In genomic region chr6:68728580-68728979, GRCh38 we compare ENCODE assay signal across 28 cellular contexts.
"Had no signal": no experiment of that assay in that cellular context is flagged by ENCODE, and none has a peak within 500 bp of the region (broad histone marks: within the 10 kb centered on the region; RNA-seq: fewer than 3 reads in every experiment).

No MANE protein-coding gene starts in this region.

- H3K27ac Mint-ChIP-seq: effector memory CD8-positive, alpha-beta T cell; memory B cell; naive B cell; natural killer cell treated with Interleukin-12 subunit alpha and Interleukin-12 subunit beta and Interleukin-15 and Interleukin-18, amount 100 ng/mL, for 72 hours; neural progenitor cell; progenitor cell of endocrine pancreas; stimulated activated memory B cell treated with anti-CD40 and anti-IgM and Interleukin-4, amounts not matched to agents 10 μg/mL and 1 μg/mL and 100 μg/mL, for 72 hours; type B pancreatic cell had no signal

- H3K27ac ChIP-seq: esophagus squamous epithelium, gastrocnemius medialis, neural progenitor cell, parathyroid adenoma, sigmoid colon, testis, tibial artery had no signal

- H3K9ac ChIP-seq: neural progenitor cell, parathyroid adenoma had no signal

- H3K27me3 Mint-ChIP-seq: effector memory CD8-positive, alpha-beta T cell; memory B cell; naive B cell; natural killer cell treated with Interleukin-12 subunit alpha and Interleukin-12 subunit beta and Interleukin-15 and Interleukin-18, amount 100 ng/mL, for 72 hours; progenitor cell of endocrine pancreas; stimulated activated memory B cell treated with anti-CD40 and anti-IgM and Interleukin-4, amounts not matched to agents 10 μg/mL and 1 μg/mL and 100 μg/mL, for 72 hours; type B pancreatic cell had no signal

- ATAC-seq: effector memory CD8-positive, alpha-beta T cell; gastrocnemius medialis; left colon; mucosa of descending colon; natural killer cell treated with Interleukin-12 subunit alpha and Interleukin-12 subunit beta and Interleukin-15 and Interleukin-18, amount 100 ng/mL, for 72 hours; stimulated activated memory B cell treated with anti-CD40 and anti-IgM and Interleukin-4, amounts not matched to agents 10 μg/mL and 1 μg/mL and 100 μg/mL, for 72 hours; stimulated activated naive CD8-positive, alpha-beta T cell treated with anti-CD3 and anti-CD28 coated beads, Interleukin-15, Interleukin-2, amounts not matched to agents 100 U/mL and 50 U/mL, for 24 hours had no signal

- H3K9me3 ChIP-seq: esophagus squamous epithelium, gastrocnemius medialis, heart left ventricle, mucosa of descending colon, right atrium auricular region, sigmoid colon, testis, tibial artery had no signal

- H3K4me3 Mint-ChIP-seq: effector memory CD8-positive, alpha-beta T cell; memory B cell; naive B cell; natural killer cell treated with Interleukin-12 subunit alpha and Interleukin-12 subunit beta and Interleukin-15 and Interleukin-18, amount 100 ng/mL, for 72 hours; neural progenitor cell; stimulated activated memory B cell treated with anti-CD40 and anti-IgM and Interleukin-4, amounts not matched to agents 10 μg/mL and 1 μg/mL and 100 μg/mL, for 72 hours; type B pancreatic cell had no signal

- H3K27me3 ChIP-seq: esophagus squamous epithelium, gastrocnemius medialis, heart left ventricle, neural progenitor cell, right atrium auricular region, sigmoid colon, testis, tibial artery had no signal

- H3K4me3 ChIP-seq: coronary artery, esophagus squamous epithelium, gastrocnemius medialis, heart left ventricle, lung, mucosa of descending colon, neural progenitor cell, right atrium auricular region, sigmoid colon, testis, tibial artery had no signal

- H3K36me3 Mint-ChIP-seq: memory B cell; naive B cell; natural killer cell treated with Interleukin-12 subunit alpha and Interleukin-12 subunit beta and Interleukin-15 and Interleukin-18, amount 100 ng/mL, for 72 hours; neural progenitor cell; stimulated activated memory B cell treated with anti-CD40 and anti-IgM and Interleukin-4, amounts not matched to agents 10 μg/mL and 1 μg/mL and 100 μg/mL, for 72 hours; type B pancreatic cell had no signal

- H3K36me3 ChIP-seq: esophagus squamous epithelium, gastrocnemius medialis, heart left ventricle, neural progenitor cell, right atrium auricular region, sigmoid colon, tibial artery had no signal

- H3K9me3 Mint-ChIP-seq: memory B cell; neural progenitor cell; stimulated activated memory B cell treated with anti-CD40 and anti-IgM and Interleukin-4, amounts not matched to agents 10 μg/mL and 1 μg/mL and 100 μg/mL, for 72 hours; type B pancreatic cell had no signal

- FAIRE-seq: islet of Langerhans had no signal

- H2AFZ ChIP-seq: neural progenitor cell, parathyroid adenoma had no signal

- H3K79me2 ChIP-seq: parathyroid adenoma had no signal

- H3K4me2 ChIP-seq: neural progenitor cell had no signal

- H3K4me1 Mint-ChIP-seq: memory B cell; naive B cell; stimulated activated memory B cell treated with anti-CD40 and anti-IgM and Interleukin-4, amounts not matched to agents 10 μg/mL and 1 μg/mL and 100 μg/mL, for 72 hours had no signal

- DNase-seq: dermis blood vessel endothelial cell; effector memory CD8-positive, alpha-beta T cell; erythroblast; esophagus squamous epithelium; gastrocnemius medialis; heart left ventricle; left colon; left ventricle myocardium superior; mucosa of descending colon; naive B cell; sigmoid colon; stimulated activated CD4-positive, alpha-beta T cell treated with anti-CD3 and anti-CD28 coated beads, Interleukin-2, amount 100 ng/mL, for 24 hours; stimulated activated CD4-positive, alpha-beta T cell treated with anti-CD3 and anti-CD28 coated beads, Interleukin-4, amount 100 ng/mL, for 24 hours; stimulated activated naive CD8-positive, alpha-beta T cell treated with anti-CD3 and anti-CD28 coated beads, Interleukin-15, Interleukin-2, amounts not matched to agents 100 U/mL and 50 U/mL, for 24 hours; substantia nigra; testis; tibial artery had no signal

- H3K4me1 ChIP-seq: esophagus squamous epithelium, gastrocnemius medialis, neural progenitor cell, parathyroid adenoma, right atrium auricular region, sigmoid colon, testis, tibial artery had no signal
